Comparison of ENCODE assay signal across 17 cellular contexts in the genomic region with DNA sequence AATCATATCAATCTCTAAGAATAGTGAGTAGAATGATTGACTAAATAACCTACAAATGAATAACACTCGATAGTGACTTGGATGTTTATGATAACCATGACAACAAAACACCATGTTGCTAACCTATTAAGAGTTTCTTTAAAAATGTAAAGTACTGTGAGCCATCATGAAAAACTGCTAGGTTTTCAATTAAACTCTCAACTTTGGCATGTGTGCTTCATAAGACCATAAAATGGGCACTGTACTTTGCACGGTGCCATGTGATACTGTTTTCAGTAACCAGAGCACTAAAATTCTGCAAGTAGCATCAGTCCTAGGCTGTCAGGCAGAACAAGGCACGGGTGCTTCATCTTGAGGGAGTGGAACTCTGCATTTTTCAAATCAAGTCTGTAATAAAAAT.
DNase-seq lines count a peak whose midpoint lies in the region; ATAC-seq, FAIRE-seq and TF ChIP-seq lines count a peak whose summit lies in the region.
"Had no signal": no experiment of that assay in that cellular context is flagged by ENCODE, and none has a peak within 500 bp of the region (broad histone marks: within the 10 kb centered on the region; RNA-seq: fewer than 3 reads in every experiment).

No MANE protein-coding gene starts in this region.

- intact Hi-C loops in endothelial cell of umbilical vein (cut with micrococcal nuclease): loop anchor here (1.0 kb wide), 2 partner anchors 281 to 516 kb away; no protein-coding TSS in a partner anchor
- intact Hi-C loops in sciatic nerve (cut with DNase I): no loop called here

- H4K20me1 ChIP-seq in endothelial cell of umbilical vein (replicated peaks; ENCODE audit: control insufficient read depth, extremely low read depth, insufficient read depth, low read length): no peaks in the 10 kb centered on the region

- H2AFZ ChIP-seq in endothelial cell of umbilical vein (ENCODE audit: low read depth, low read length): no peak overlapping the region

- H3K4me2 ChIP-seq in endothelial cell of umbilical vein (ENCODE audit: insufficient read depth, low read length): no peak overlapping the region

- peak; percentile 8 for DNase-seq in NCI-H69 (lab: John Stamatoyannopoulos, UW)
- peak; percentile 20 for DNase-seq in endothelial cell of umbilical vein (ENCODE audit: low read depth, low spot score)
- peak; percentile 34 for DNase-seq in kidney tubule cell (ENCODE audit: low spot score)
- DNase-seq in sciatic nerve (ENCODE audit: low spot score): no peak
- no peak for DNase-seq in activated gamma-delta T cell (lab: John Stamatoyannopoulos, UW)
- DNase-seq in C1 segment of cervical spinal cord (lab: John Stamatoyannopoulos, UW): no peak
- DNase-seq: GF-D8, H7, NCI-H1048, NCI-H187, NCI-H2107, NCI-H510A, NCI-H748 treated with DMSO at 0.1 percent for 48 hours, SJCRH30 had no signal

- H3K4me3 ChIP-seq in endothelial cell of umbilical vein (replicated peaks in 1 of 3; ENCODE audit: insufficient read depth in 1 of 3, low read depth in 1 of 3, low read length in 3 of 3): no peak overlapping the region
- H3K4me3 ChIP-seq: SJCRH30 had no signal

- no peaks in the 10 kb centered on the region for H3K27me3 ChIP-seq in endothelial cell of umbilical vein (ENCODE audit: control insufficient read depth in 2 of 2, insufficient read depth in 2 of 2, low read length in 2 of 2)
- H3K27me3 ChIP-seq: SJCRH30 had no signal

- POLR2A ChIA-PET in endothelial cell of umbilical vein (lab: Charles Lee): no interaction called here

- BruUV-seq in endothelial cell of umbilical vein (replicated peaks; lab: Mats Ljungman, UMichigan): no TSS peak

- no peaks in the 10 kb centered on the region for H3K4me1 ChIP-seq in endothelial cell of umbilical vein (ENCODE audit: control insufficient read depth, extremely low read depth, insufficient read depth, low read length)
- H3K4me1 ChIP-seq: SJCRH30 had no signal

- no peak overlapping the region for H3K27ac ChIP-seq in endothelial cell of umbilical vein (ENCODE audit: insufficient read depth, low read depth, low read length)
- H3K27ac ChIP-seq: SJCRH30 had no signal

- no peaks in the 10 kb centered on the region for H3K9me3 ChIP-seq in endothelial cell of umbilical vein (replicated peaks; ENCODE audit: control insufficient read depth, insufficient read depth, low read length)
- H3K9me3 ChIP-seq: SJCRH30 had no signal

- dilution Hi-C loops in endothelial cell of umbilical vein (cut with MboI; ENCODE audit: extremely low pct_ligation_motif_present, low sequenced_read_pairs): no loop called here

- TF ChIP-seq CTCF in endothelial cell of umbilical vein (IDR thresholded peaks at IDR 0.05; ENCODE audit: extremely low read depth in 1 of 2, insufficient read depth in 1 of 2, low read depth in 1 of 2, low read length in 2 of 2): no peak

- H3K36me3 ChIP-seq in endothelial cell of umbilical vein (ENCODE audit: control insufficient read depth in 2 of 2, extremely low read depth in 1 of 2, insufficient read depth in 2 of 2, low read length in 2 of 2): no peaks in the 10 kb centered on the region
- H3K36me3 ChIP-seq: SJCRH30 had no signal

- TF ChIP-seq POLR2A in endothelial cell of umbilical vein (IDR thresholded peaks at IDR 0.05; ENCODE audit: low read depth, low read length): no peak

- FAIRE-seq in endothelial cell of umbilical vein (lab: Jason Lieb, UNC): no peak
- FAIRE-seq: GM19239, RCC 7860 had no signal

- CTCF ChIA-PET in endothelial cell of umbilical vein (lab: Charles Lee): interaction anchor here (0.9 to 1.0 kb wide), 5 partner anchors 124 to 516 kb away, joined by 3 to 15 read pairs (median 6); no protein-coding TSS in a partner anchor

- no peaks in the 10 kb centered on the region for H3K9me1 ChIP-seq in endothelial cell of umbilical vein (replicated peaks; ENCODE audit: control insufficient read depth, extremely low read depth, insufficient read depth, low read length)

- ATAC-seq in sciatic nerve: peak; percentile 25
- ATAC-seq in HG02938 (IDR thresholded peaks at IDR 0.05; ENCODE audit: unreplicated experiment): no peak

- H3K79me2 ChIP-seq in endothelial cell of umbilical vein (ENCODE audit: control insufficient read depth, insufficient read depth, low read length): no peaks in the 10 kb centered on the region

- no peak overlapping the region for H3K9ac ChIP-seq in endothelial cell of umbilical vein (replicated peaks; ENCODE audit: extremely low read depth, insufficient read depth, low read length)

TF ChIP-seq in endothelial cell of umbilical vein, 7 proteins besides CTCF, POLR2A, EP300 and RAD21:
- TF ChIP-seq GATA2 (IDR thresholded peaks at IDR 0.05; ENCODE audit: insufficient read depth, insufficient read length, low read depth, low read length): no peak
- TF ChIP-seq EZH2 (IDR thresholded peaks at IDR 0.05; ENCODE audit: borderline replicate concordance, low read depth, low read length, severe bottlenecking): no peak
- no peak for TF ChIP-seq JUN (IDR thresholded peaks at IDR 0.05; ENCODE audit: borderline replicate concordance, insufficient read depth, insufficient read length, low read depth)
- TF ChIP-seq MYC (IDR thresholded peaks at IDR 0.05; ENCODE audit: low read depth, low read length): no peak
- TF ChIP-seq POLR2AphosphoS5 (IDR thresholded peaks at IDR 0.05; ENCODE audit: insufficient read depth, low read depth, low read length): no peak
- TF ChIP-seq FOS (IDR thresholded peaks at IDR 0.05; ENCODE audit: borderline replicate concordance, insufficient read depth, low read length): no peak
- TF ChIP-seq, protein P1, sequence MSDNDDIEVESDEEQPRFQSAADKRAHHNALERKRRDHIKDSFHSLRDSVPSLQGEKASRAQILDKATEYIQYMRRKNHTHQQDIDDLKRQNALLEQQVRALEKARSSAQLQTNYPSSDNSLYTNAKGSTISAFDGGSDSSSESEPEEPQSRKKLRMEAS (IDR thresholded peaks at IDR 0.05; ENCODE audit: insufficient read depth, insufficient read length): no peak

Comparison
In these comparisons a context has a peak if more than half of its experiments do, and no peak if none do; other contexts are left out.
1. DNase-seq: peak in NCI-H69 (single experiment), endothelial cell of umbilical vein (single experiment) and kidney tubule cell (single experiment); none in sciatic nerve (single experiment), activated gamma-delta T cell (single experiment) and C1 segment of cervical spinal cord (0 of 14).